Comparison of ENCODE assay signal across 1 cellular context in the genomic region with DNA sequence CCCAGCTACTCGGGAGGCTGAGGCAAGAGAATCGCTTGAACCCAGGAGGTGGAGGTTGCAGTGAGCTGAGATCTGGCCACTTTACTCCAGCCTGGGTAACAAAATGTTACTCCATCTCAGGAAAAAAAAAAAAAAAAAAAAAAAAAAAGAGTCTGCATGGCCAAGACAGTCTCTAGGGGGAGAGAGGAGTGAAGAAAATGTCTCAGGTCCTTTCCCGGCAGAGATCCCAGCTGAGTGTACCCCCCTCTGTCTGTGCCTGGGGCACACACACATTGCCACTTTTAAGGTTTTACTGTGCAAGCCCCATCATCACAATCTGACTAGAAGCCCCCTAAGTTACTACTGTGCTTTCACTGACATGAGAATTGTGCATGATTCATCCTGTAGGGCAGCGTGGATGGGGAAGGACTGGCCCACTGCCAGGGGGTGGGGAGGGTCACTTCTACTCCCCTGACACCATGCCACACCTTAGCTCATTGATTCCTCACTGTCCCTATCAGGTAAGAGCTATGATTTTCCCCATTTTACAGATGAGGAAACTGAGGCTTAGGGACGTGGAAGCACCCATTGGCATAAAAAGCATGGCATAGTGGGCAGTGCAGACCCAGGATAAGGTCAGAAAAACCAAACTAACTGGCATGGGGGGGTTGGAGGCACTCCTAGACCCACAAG.
TF ChIP-seq lines count a peak whose summit lies in the region.

No MANE protein-coding gene starts in this region.

TF ChIP-seq in HEK293, 187 proteins besides CTCF, POLR2A, EP300 and RAD21 (continued from another document):
- TF ChIP-seq ZSCAN18 (tag by site-specific recombination; IDR thresholded peaks at IDR 0.05), result no peak
- no peak for TF ChIP-seq ZNF670 (tag by site-specific recombination; IDR thresholded peaks at IDR 0.05; ENCODE audit: low read depth)
- TF ChIP-seq ZNF776 (tag by site-specific recombination; IDR thresholded peaks at IDR 0.05; ENCODE audit: borderline replicate concordance), result no peak
- TF ChIP-seq, protein P1, sequence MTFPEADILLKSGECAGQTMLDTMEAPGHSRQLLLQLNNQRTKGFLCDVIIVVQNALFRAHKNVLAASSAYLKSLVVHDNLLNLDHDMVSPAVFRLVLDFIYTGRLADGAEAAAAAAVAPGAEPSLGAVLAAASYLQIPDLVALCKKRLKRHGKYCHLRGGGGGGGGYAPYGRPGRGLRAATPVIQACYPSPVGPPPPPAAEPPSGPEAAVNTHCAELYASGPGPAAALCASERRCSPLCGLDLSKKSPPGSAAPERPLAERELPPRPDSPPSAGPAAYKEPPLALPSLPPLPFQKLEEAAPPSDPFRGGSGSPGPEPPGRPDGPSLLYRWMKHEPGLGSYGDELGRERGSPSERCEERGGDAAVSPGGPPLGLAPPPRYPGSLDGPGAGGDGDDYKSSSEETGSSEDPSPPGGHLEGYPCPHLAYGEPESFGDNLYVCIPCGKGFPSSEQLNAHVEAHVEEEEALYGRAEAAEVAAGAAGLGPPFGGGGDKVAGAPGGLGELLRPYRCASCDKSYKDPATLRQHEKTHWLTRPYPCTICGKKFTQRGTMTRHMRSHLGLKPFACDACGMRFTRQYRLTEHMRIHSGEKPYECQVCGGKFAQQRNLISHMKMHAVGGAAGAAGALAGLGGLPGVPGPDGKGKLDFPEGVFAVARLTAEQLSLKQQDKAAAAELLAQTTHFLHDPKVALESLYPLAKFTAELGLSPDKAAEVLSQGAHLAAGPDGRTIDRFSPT (tag by site-specific recombination; IDR thresholded peaks at IDR 0.05), result peak; percentile 76; the same call in 1 of the 2 replicates
- no peak for TF ChIP-seq SETDB1 (IDR thresholded peaks at IDR 0.05; ENCODE audit: insufficient read length, low read length)
- no peak for TF ChIP-seq ZNF324 (tag by site-specific recombination; IDR thresholded peaks at IDR 0.05)
- TF ChIP-seq ZNF274 (IDR thresholded peaks at IDR 0.05; ENCODE audit: low read length), result no peak
- no peak for TF ChIP-seq ZNF274 (tag by site-specific recombination; IDR thresholded peaks at IDR 0.05; ENCODE audit: borderline replicate concordance)
- TF ChIP-seq GLIS2 (tag by site-specific recombination; IDR thresholded peaks at IDR 0.05), result no peak
- TF ChIP-seq ZNF211 (tag by site-specific recombination; IDR thresholded peaks at IDR 0.05; ENCODE audit: low read depth), result no peak
- no peak for TF ChIP-seq AEBP2 (tag by site-specific recombination; IDR thresholded peaks at IDR 0.05; ENCODE audit: borderline replicate concordance)
- no peak for TF ChIP-seq ZNF10 (tag by site-specific recombination; IDR thresholded peaks at IDR 0.05)
- TF ChIP-seq ZNF747 (tag by site-specific recombination; IDR thresholded peaks at IDR 0.05), result no peak
- no peak for TF ChIP-seq ZNF514 (tag by site-specific recombination; IDR thresholded peaks at IDR 0.05)
- TF ChIP-seq ZNF398 (tag by site-specific recombination; IDR thresholded peaks at IDR 0.05), result no peak
- TF ChIP-seq ZBTB17 (tag by site-specific recombination; IDR thresholded peaks at IDR 0.05), result no peak
- TF ChIP-seq, protein P2, sequence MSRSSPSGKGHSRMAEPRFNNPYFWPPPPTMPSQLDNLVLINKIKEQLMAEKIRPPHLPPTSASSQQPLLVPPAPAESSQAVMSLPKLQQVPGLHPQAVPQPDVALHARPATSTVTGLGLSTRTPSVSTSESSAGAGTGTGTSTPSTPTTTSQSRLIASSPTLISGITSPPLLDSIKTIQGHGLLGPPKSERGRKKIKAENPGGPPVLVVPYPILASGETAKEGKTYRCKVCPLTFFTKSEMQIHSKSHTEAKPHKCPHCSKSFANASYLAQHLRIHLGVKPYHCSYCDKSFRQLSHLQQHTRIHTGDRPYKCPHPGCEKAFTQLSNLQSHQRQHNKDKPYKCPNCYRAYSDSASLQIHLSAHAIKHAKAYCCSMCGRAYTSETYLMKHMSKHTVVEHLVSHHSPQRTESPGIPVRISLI (tag by site-specific recombination; IDR thresholded peaks at IDR 0.05), result 0 out of 2 replicates have a peak, but pooled peaks have one; percentile 17
- no peak for TF ChIP-seq ZNF175 (tag by site-specific recombination; IDR thresholded peaks at IDR 0.05)
- peak; percentile 29 for TF ChIP-seq KLF1 (tag by site-specific recombination; IDR thresholded peaks at IDR 0.05)
- no peak for TF ChIP-seq ZNF223 (tag by site-specific recombination; IDR thresholded peaks at IDR 0.05)
